18 cellular contexts compared by ENCODE assay signal in the genomic region with DNA sequence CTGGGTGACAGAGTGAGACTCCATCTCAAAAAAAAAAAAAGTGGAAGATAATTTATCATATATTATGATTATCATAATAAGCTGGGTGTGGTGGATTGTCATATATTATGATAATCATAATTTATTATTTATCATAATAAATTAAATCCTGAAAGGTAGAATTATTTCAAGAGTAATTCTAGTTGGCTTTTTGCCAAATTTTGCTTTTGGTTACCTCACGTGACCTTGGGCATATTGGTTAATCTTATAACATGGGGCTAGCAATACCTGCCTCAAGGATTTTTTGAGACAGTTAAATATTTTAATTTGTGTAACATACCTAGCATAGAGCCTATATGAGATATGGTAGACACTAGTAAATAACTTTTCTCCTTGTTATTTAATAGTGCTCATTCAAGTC.
"Had no signal": no experiment of that assay in that cellular context is flagged by ENCODE, and none has a peak within 500 bp of the region (broad histone marks: within the 10 kb centered on the region; RNA-seq: fewer than 3 reads in every experiment).

No MANE protein-coding gene starts in this region.

- H3K4me3 ChIP-seq: esophagus muscularis mucosa, gastrocnemius medialis, heart right ventricle, psoas muscle, spleen, testis, tibial nerve had no signal

- H3K27ac ChIP-seq: esophagus muscularis mucosa, gastrocnemius medialis, heart right ventricle, neutrophil, psoas muscle, spleen, testis, tibial nerve had no signal

- DNase-seq: effector memory CD4-positive, alpha-beta T cell; gastrocnemius medialis; heart right ventricle; hypothalamus; islet precursor cell; mammary epithelial cell; naive thymus-derived CD8-positive, alpha-beta T cell; psoas muscle; retina; spleen; stimulated activated CD4-positive, alpha-beta T cell treated with anti-CD3 and anti-CD28 coated beads, Interleukin-15, amount 100 ng/mL, for 24 hours; stimulated activated CD4-positive, alpha-beta T cell treated with anti-CD3 and anti-CD28 coated beads, Interleukin-1b, Interleukin-23, amount 100 ng/mL, for 48 hours; stimulated activated CD4-positive, alpha-beta T cell treated with anti-CD3 and anti-CD28 coated beads, Interleukin-4, amount 100 ng/mL, for 24 hours; testis had no signal

- H3K9me3 ChIP-seq: esophagus muscularis mucosa, gastrocnemius medialis, heart right ventricle, neutrophil, psoas muscle, spleen, testis, tibial nerve had no signal

- FAIRE-seq: endometrium had no signal

- H3K4me1 ChIP-seq: esophagus muscularis mucosa, gastrocnemius medialis, heart right ventricle, psoas muscle, spleen, testis, tibial nerve had no signal

- H3K27me3 ChIP-seq: esophagus muscularis mucosa, gastrocnemius medialis, heart right ventricle, neutrophil, spleen, testis, tibial nerve had no signal
